1 cellular context compared by ENCODE assay signal in the genomic region with DNA sequence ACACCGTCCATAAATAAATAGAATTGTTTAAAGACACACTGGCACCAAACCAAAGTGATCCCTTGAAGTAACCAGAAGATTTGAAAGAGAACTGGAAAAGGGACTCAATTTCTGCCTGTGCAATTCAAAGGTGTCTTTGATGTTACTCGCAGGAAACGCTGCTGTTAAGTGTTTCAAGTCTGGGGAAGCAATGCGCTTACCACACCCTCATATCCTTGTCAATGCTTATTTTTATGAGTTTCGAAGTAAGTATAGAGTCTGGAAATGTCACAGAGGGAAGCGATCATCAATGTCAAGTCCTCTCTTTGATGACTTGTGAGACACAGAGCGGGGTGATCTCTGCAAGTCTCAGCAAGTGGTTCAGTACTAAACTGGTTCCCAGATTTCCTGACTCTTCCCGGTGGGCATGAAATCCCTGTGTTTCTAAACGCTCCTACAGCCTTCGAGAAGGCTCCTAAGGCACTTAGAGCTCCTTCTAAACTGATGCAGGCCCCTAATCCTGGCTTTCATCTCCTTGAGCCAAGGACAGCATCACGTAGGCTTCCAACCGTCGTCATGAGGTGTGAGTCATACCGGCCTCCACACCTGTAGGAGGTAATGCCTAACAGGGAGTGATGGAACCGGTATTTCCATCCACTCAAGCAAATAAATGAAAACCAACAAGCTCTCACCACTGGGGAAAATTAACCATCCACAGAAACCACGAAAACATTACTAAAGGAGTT.
TF ChIP-seq lines count a peak whose summit lies in the region.

No MANE protein-coding gene starts in this region.

TF ChIP-seq in H1, 55 proteins besides CTCF, POLR2A, EP300 and RAD21:
- TF ChIP-seq JUND (IDR thresholded peaks at IDR 0.05; ENCODE audit: low read length) = peak; percentile 38; the same call in 1 of the 2 replicates
- no peak for TF ChIP-seq POU5F1 (IDR thresholded peaks at IDR 0.05; ENCODE audit: low read depth, low read length)
